Comparison of ENCODE assay signal across 1 cellular context in the genomic region with DNA sequence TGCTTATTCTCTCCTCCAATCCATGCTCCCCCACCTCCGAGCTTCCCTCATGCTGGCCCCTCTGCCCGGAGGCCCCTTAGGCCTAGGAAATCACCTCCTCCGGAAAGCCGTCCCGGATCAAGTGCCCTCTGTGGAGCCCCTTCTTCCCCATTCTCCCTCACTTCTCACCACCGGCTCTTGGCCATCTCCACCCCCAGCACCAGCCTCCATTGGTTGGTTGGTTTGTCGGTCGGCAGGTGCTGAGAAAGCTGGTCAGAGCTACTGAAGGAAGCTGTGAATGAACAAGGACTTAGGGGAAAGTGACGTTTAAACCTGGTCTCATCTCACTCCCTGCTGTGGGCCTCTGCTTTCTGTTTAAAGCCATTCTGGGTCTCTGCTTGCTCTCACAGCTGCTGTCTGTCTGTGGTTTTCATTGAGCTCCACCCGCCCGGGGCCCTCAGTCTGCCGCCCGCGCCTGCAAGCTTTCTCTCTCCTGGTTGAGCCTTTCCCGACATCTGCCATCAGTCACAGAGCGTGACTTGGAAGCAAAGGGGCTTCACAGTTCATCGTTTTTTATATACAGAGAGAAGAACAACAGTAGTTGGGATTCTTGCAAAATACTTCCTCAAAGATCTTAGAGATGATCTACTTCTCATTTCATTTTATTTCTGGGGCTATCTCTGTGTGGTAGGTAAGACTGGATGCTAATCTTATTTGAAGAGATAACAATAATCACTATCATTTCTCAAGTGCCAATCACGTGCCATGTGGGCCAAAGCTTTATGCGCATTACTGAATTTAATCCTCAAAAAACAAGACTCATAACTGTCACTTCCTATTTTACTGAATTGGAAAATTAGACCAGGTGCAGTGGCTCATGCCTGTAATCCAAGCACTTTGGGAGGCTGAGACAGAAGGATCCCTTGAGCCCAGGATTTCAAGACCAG.
TF ChIP-seq lines count a peak whose summit lies in the region.

No MANE protein-coding gene starts in this region.

TF ChIP-seq in GM23338, 12 proteins besides CTCF, POLR2A, EP300 and RAD21 (continued from another document):
- TF ChIP-seq, protein P1, sequence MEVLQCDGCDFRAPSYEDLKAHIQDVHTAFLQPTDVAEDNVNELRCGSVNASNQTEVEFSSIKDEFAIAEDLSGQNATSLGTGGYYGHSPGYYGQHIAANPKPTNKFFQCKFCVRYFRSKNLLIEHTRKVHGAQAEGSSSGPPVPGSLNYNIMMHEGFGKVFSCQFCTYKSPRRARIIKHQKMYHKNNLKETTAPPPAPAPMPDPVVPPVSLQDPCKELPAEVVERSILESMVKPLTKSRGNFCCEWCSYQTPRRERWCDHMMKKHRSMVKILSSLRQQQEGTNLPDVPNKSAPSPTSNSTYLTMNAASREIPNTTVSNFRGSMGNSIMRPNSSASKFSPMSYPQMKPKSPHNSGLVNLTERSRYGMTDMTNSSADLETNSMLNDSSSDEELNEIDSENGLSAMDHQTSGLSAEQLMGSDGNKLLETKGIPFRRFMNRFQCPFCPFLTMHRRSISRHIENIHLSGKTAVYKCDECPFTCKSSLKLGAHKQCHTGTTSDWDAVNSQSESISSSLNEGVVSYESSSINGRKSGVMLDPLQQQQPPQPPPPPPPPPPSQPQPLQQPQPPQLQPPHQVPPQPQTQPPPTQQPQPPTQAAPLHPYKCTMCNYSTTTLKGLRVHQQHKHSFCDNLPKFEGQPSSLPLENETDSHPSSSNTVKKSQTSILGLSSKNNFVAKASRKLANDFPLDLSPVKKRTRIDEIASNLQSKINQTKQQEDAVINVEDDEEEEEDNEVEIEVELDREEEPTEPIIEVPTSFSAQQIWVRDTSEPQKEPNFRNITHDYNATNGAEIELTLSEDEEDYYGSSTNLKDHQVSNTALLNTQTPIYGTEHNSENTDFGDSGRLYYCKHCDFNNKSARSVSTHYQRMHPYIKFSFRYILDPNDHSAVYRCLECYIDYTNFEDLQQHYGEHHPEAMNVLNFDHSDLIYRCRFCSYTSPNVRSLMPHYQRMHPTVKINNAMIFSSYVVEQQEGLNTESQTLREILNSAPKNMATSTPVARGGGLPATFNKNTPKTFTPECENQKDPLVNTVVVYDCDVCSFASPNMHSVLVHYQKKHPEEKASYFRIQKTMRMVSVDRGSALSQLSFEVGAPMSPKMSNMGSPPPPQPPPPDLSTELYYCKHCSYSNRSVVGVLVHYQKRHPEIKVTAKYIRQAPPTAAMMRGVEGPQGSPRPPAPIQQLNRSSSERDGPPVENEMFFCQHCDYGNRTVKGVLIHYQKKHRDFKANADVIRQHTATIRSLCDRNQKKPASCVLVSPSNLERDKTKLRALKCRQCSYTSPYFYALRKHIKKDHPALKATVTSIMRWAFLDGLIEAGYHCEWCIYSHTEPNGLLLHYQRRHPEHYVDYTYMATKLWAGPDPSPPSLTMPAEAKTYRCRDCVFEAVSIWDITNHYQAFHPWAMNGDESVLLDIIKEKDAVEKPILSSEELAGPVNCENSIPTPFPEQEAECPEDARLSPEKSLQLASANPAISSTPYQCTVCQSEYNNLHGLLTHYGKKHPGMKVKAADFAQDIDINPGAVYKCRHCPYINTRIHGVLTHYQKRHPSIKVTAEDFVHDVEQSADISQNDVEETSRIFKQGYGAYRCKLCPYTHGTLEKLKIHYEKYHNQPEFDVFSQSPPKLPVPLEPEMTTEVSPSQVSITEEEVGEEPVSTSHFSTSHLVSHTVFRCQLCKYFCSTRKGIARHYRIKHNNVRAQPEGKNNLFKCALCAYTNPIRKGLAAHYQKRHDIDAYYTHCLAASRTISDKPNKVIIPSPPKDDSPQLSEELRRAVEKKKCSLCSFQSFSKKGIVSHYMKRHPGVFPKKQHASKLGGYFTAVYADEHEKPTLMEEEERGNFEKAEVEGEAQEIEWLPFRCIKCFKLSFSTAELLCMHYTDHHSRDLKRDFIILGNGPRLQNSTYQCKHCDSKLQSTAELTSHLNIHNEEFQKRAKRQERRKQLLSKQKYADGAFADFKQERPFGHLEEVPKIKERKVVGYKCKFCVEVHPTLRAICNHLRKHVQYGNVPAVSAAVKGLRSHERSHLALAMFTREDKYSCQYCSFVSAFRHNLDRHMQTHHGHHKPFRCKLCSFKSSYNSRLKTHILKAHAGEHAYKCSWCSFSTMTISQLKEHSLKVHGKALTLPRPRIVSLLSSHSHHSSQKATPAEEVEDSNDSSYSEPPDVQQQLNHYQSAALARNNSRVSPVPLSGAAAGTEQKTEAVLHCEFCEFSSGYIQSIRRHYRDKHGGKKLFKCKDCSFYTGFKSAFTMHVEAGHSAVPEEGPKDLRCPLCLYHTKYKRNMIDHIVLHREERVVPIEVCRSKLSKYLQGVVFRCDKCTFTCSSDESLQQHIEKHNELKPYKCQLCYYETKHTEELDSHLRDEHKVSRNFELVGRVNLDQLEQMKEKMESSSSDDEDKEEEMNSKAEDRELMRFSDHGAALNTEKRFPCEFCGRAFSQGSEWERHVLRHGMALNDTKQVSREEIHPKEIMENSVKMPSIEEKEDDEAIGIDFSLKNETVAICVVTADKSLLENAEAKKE (CRISPR knock-in tag; IDR thresholded peaks at IDR 0.05), result no peak
